Comparison of ENCODE assay signal across 18 cellular contexts in the genomic region with DNA sequence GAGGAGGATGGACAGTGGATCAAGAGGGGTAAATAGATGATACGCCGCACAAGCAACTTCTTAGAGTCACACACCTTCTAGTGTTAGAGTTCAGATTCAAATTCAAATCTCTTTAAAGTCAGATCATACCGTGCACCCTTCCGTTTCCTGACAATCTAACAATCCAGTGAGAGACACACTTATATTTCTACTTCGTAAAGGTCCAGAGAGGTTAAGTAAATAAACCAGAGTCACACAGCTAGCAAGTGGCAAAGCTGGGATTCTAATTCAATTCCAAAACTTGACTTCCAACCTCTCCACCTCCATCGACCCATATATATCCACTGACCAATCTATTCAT. TPM values are rescaled to one million over a fixed set of nuclear protein-coding genes. Genes with fewer than 3 reads are reported as not detected.
DNase-seq lines count a peak whose midpoint lies in the region; ATAC-seq, FAIRE-seq and TF ChIP-seq lines count a peak whose summit lies in the region.
"Had no signal": no experiment of that assay in that cellular context is flagged by ENCODE, and none has a peak within 500 bp of the region (broad histone marks: within the 10 kb centered on the region; RNA-seq: fewer than 3 reads in every experiment).

No MANE protein-coding gene starts in this region.

- no peak overlapping the region for H4K91ac ChIP-seq in H1 (replicated peaks; ENCODE audit: insufficient read length, low read length)

- ATAC-seq in activated T-cell treated with anti-CD3 and anti-CD28 coated beads, Interleukin-2, amount 50 U/mL, for 72 hours (replicated peaks in 1 of 2): no peak
- ATAC-seq in CD4-positive, CD25-positive, alpha-beta regulatory T cell (ENCODE audit: low read depth in 2 of 2): no peak
- ATAC-seq: GM23338, PC-3 had no signal

- H4K20me1 ChIP-seq in H1 (replicated peaks in 1 of 2; ENCODE audit: control insufficient read depth in 1 of 2, insufficient read depth in 2 of 2, low read length in 2 of 2): no peaks in the 10 kb centered on the region

- no peak overlapping the region for H3K56ac ChIP-seq in H1 (replicated peaks; ENCODE audit: insufficient read length, low read depth, low read length)

- H3K9ac ChIP-seq in H1 (replicated peaks in 1 of 4; ENCODE audit: extremely low read depth in 1 of 4, low read depth in 3 of 4, low read length in 3 of 4): no peak overlapping the region

- POLR2A ChIA-PET in HEK293 (lab: Yijun Ruan, JAX) (no interaction called here), H1 (lab: Charles Lee; ENCODE audit: partially characterized antibody) (interaction anchor here (0.7 to 1.7 kb wide), 4 partner anchors 10 to 203 kb away, joined by 3 read pairs; no protein-coding TSS in a partner anchor)

- H2AK5ac ChIP-seq in H1 (ENCODE audit: low read depth, low read length): no peak overlapping the region

- H3K4me1 Mint-ChIP-seq in activated T-cell treated with anti-CD3 and anti-CD28 coated beads, Interleukin-2, amount 50 U/mL, for 72 hours (ENCODE audit: low read depth): peaks cover 28% of the 10 kb centered on the region
- H3K4me1 Mint-ChIP-seq in CD4-positive, CD25-positive, alpha-beta regulatory T cell: peaks cover 25 to 92% (median 49%) of the 10 kb centered on the region in 4 donors

- H3K79me1 ChIP-seq in H1 (ENCODE audit: low read depth, low read length): no peaks in the 10 kb centered on the region

- no peak for TF ChIP-seq RAD21 in H1 (IDR thresholded peaks at IDR 0.05 in 1 of 2, conservative IDR thresholded peaks at IDR 0.05 in 1 of 2; ENCODE audit: low read depth in 2 of 2, low read length in 2 of 2)

- H3K18ac ChIP-seq in H1 (ENCODE audit: extremely low read depth, low read length): no peak overlapping the region

- H2BK5ac ChIP-seq in H1 (ENCODE audit: low read depth, low read length): no peak overlapping the region

- H2BK20ac ChIP-seq in H1 (ENCODE audit: low read length): no peak overlapping the region

- no peak overlapping the region for H2BK12ac ChIP-seq in H1 (ENCODE audit: low read depth, low read length)

- H3K27me3 ChIP-seq in CD4-positive, CD25-positive, alpha-beta regulatory T cell (ENCODE audit: control insufficient read depth, insufficient read depth, low read length): no peaks in the 10 kb centered on the region
- peaks cover 0 to 6% (median 0%) of the 10 kb centered on the region in 4 experiments; a peak in 2 of 7 replicates for H3K27me3 ChIP-seq in H1 (replicated peaks in 1 of 4; ENCODE audit: control insufficient read depth in 3 of 4, extremely low read depth in 1 of 4, insufficient read depth in 3 of 4, low read length in 3 of 4)
- H3K27me3 ChIP-seq: SJCRH30 had no signal

- TF ChIP-seq CTCF in HEK293 (tag by site-specific recombination; IDR thresholded peaks at IDR 0.05) (no peak), H1 (IDR thresholded peaks at IDR 0.05; ENCODE audit: control extremely low read depth in 1 of 3, insufficient read depth in 1 of 3, low read depth in 1 of 3, low read length in 3 of 3) (no peak)

- H3K36me3 ChIP-seq in CD4-positive, CD25-positive, alpha-beta regulatory T cell (ENCODE audit: control insufficient read depth, insufficient read depth, low read length): peaks cover 33% of the 10 kb centered on the region
- H3K36me3 ChIP-seq in HEK293 (ENCODE audit: control insufficient read depth in 2 of 2, insufficient read depth in 1 of 2, low read length in 2 of 2): peaks cover 0 to 3% of the 10 kb centered on the region in 2 experiments; a peak in 1 of 3 replicates
- H3K36me3 ChIP-seq in H1 (ENCODE audit: control insufficient read depth in 2 of 4, insufficient read depth in 4 of 4, low read length in 3 of 4): no peaks in the 10 kb centered on the region
- H3K36me3 ChIP-seq: SJCRH30 had no signal

- no peak for FAIRE-seq in H1 (lab: Jason Lieb, UNC)
- FAIRE-seq: GM12892 had no signal

- H4K5ac ChIP-seq in H1 (ENCODE audit: insufficient read length, low read depth, low read length): no peak overlapping the region

- no peak overlapping the region for H3K4ac ChIP-seq in H1 (replicated peaks; ENCODE audit: insufficient read length, low read depth, low read length)

- no peak overlapping the region for H2AFZ ChIP-seq in H1 (ENCODE audit: low read length)
- H2AFZ ChIP-seq: GM23338 had no signal

- no peak overlapping the region for H3K27ac ChIP-seq in CD4-positive, CD25-positive, alpha-beta regulatory T cell (ENCODE audit: insufficient read depth, low read length, poor library complexity, severe bottlenecking)
- H3K27ac ChIP-seq in HEK293 (ENCODE audit: extremely low read depth, low read depth, low read length) (no peak overlapping the region), H1 (ENCODE audit: low read depth, low read length) (no peak overlapping the region)
- H3K27ac ChIP-seq: SJCRH30 had no signal

- peaks cover 18% of the 10 kb centered on the region for H3K4me1 ChIP-seq in CD4-positive, CD25-positive, alpha-beta regulatory T cell (ENCODE audit: control insufficient read depth, insufficient read depth, low read length, poor library complexity, severe bottlenecking)
- H3K4me1 ChIP-seq in HEK293 (ENCODE audit: control insufficient read depth, insufficient read depth, low read length) (no peaks in the 10 kb centered on the region), H1 (replicated peaks in 1 of 4; ENCODE audit: control insufficient read depth in 3 of 4, insufficient read depth in 4 of 4, low read length in 3 of 4) (peaks cover 3 to 13% (median 8%) of the 10 kb centered on the region in 4 experiments; a peak in 6 of 7 replicates)

- H3K9me3 ChIP-seq in CD4-positive, CD25-positive, alpha-beta regulatory T cell (ENCODE audit: control insufficient read depth in 2 of 2, low read length in 2 of 2): no peaks in the 10 kb centered on the region
- H3K9me3 ChIP-seq in HEK293 (ENCODE audit: control insufficient read depth, insufficient read depth, low read depth, low read length): no peaks in the 10 kb centered on the region
- H3K9me3 ChIP-seq in H1 (ENCODE audit: insufficient read depth in 2 of 2, low read depth in 1 of 2, low read length in 1 of 2): 0 out of 4 replicates have a peak, but pooled peaks cover 0 to 4% of the 10 kb centered on the region in 2 experiments
- H3K9me3 ChIP-seq: SJCRH30 had no signal

- DNase-seq in activated T-cell treated with anti-CD3 and anti-CD28 coated beads, Interleukin-2, amount 50 U/mL, for 72 hours: no peak
- DNase-seq in activated T-cell treated with anti-CD3 and anti-CD28 coated beads for 4 hours (no peak), H1 (ENCODE audit: low read depth in 1 of 2, low spot score in 2 of 2) (no peak), iPS-NIHi11 (ENCODE audit: low spot score) (no peak), NCI-H345 treated with DMSO at 0.1 percent for 48 hours (lab: John Stamatoyannopoulos, UW; ENCODE audit: unreplicated experiment) (no peak), ureter (ENCODE audit: low spot score) (no peak)
- no peak for DNase-seq in CD4-positive, CD25-positive, alpha-beta regulatory T cell
- DNase-seq: GDM1, KG1, NCI-H1436, NCI-H2029, NCI-H2171, NCI-H748 treated with DMSO at 0.1 percent for 48 hours, PC-3, SJCRH30 had no signal

- H3K4me2 ChIP-seq in H1 (ENCODE audit: insufficient read depth in 1 of 2, low read depth in 2 of 2, low read length in 2 of 2): no peak overlapping the region
- H3K4me2 ChIP-seq: GM23338 had no signal

- no peak overlapping the region for H3K4me3 Mint-ChIP-seq in activated T-cell treated with anti-CD3 and anti-CD28 coated beads, Interleukin-2, amount 50 U/mL, for 72 hours
- peak overlapping the region in 2 of 4 donors; percentile 50 to 55 for H3K4me3 Mint-ChIP-seq in CD4-positive, CD25-positive, alpha-beta regulatory T cell
- H3K4me3 Mint-ChIP-seq: GM23338 had no signal

- H3K23ac ChIP-seq in H1 (ENCODE audit: insufficient read length): no peak overlapping the region

- no peak overlapping the region for H4K8ac ChIP-seq in H1 (ENCODE audit: extremely low read depth, insufficient read depth, low read length)

- peaks cover 3 to 13% of the 10 kb centered on the region in 2 donors for H3K36me3 Mint-ChIP-seq in activated T-cell treated with anti-CD3 and anti-CD28 coated beads, Interleukin-2, amount 50 U/mL, for 72 hours (ENCODE audit: insufficient read depth in 2 of 2)
- peaks cover 47% of the 10 kb centered on the region for H3K36me3 Mint-ChIP-seq in CD4-positive, CD25-positive, alpha-beta regulatory T cell

- H2BK15ac ChIP-seq in H1 (ENCODE audit: low read length): 0 out of 2 replicates have a peak overlapping the region, but pooled peaks have one; percentile 63

- H3K23me2 ChIP-seq in H1 (ENCODE audit: low read depth, low read length): no peaks in the 10 kb centered on the region

- no peaks in the 10 kb centered on the region for H3K79me2 ChIP-seq in H1 (ENCODE audit: control insufficient read depth in 1 of 2, insufficient read depth in 2 of 2, low read length in 2 of 2)

- no peaks in the 10 kb centered on the region for H3K27me3 Mint-ChIP-seq in activated T-cell treated with anti-CD3 and anti-CD28 coated beads, Interleukin-2, amount 50 U/mL, for 72 hours (ENCODE audit: low read depth)
- no peaks in the 10 kb centered on the region for H3K27me3 Mint-ChIP-seq in CD4-positive, CD25-positive, alpha-beta regulatory T cell

- H3K14ac ChIP-seq in H1 (ENCODE audit: insufficient read length): no peak overlapping the region

- H3K27ac Mint-ChIP-seq in activated T-cell treated with anti-CD3 and anti-CD28 coated beads, Interleukin-2, amount 50 U/mL, for 72 hours: peak overlapping the region; percentile 66
- H3K27ac Mint-ChIP-seq in CD4-positive, CD25-positive, alpha-beta regulatory T cell: peak overlapping the region in 2 of 3 donors; percentile 8 to 86
- H3K27ac Mint-ChIP-seq: GM23338 had no signal

- no peaks in the 10 kb centered on the region for H3K9me3 Mint-ChIP-seq in activated T-cell treated with anti-CD3 and anti-CD28 coated beads, Interleukin-2, amount 50 U/mL, for 72 hours
- peaks cover 0 to 1% (median 0%) of the 10 kb centered on the region in 7 donors for H3K9me3 Mint-ChIP-seq in CD4-positive, CD25-positive, alpha-beta regulatory T cell
- H3K9me3 Mint-ChIP-seq: GM23338 had no signal

- CTCF ChIA-PET in HEK293 (lab: Yijun Ruan, JAX) (interaction anchor here (0.9 to 4.4 kb wide), 2 partner anchors 13 to 18 kb away, joined by 3 to 16 read pairs; no protein-coding TSS in a partner anchor), H1 (lab: Charles Lee; ENCODE audit: partially characterized antibody) (interaction anchor here (0.9 to 2.2 kb wide), 6 partner anchors 10 to 159 kb away, joined by 3 to 8 read pairs (median 4); no protein-coding TSS in a partner anchor)

- TF ChIP-seq POLR2A in H1 (IDR thresholded peaks at IDR 0.05; ENCODE audit: control extremely low read depth in 1 of 2, low read depth in 2 of 2, low read length in 2 of 2): no peak

- H3K4me3 ChIP-seq in CD4-positive, CD25-positive, alpha-beta regulatory T cell (ENCODE audit: low read depth, low read length): peak overlapping the region; percentile 44
- no peak overlapping the region for H3K4me3 ChIP-seq in HEK293 (ENCODE audit: low read depth, low read length)
- H3K4me3 ChIP-seq in H1 (ENCODE audit: extremely low read depth in 1 of 4, insufficient read depth in 2 of 4, low read depth in 3 of 4, low read length in 4 of 4): no peak overlapping the region
- H3K4me3 ChIP-seq: GM23338, SJCRH30 had no signal

- TF ChIP-seq EP300 in H1 (IDR thresholded peaks at IDR 0.05; ENCODE audit: borderline replicate concordance in 1 of 2, low read depth in 2 of 2, low read length in 2 of 2): no peak

- 83% methylated on average over 5 of the region's 6 CpGs; no CpG with 5 or more reads in 1 of the 2 experiments for WGBS in H1 (ENCODE audit: extremely low coverage in 1 of 2, insufficient coverage in 1 of 2, insufficient read length in 1 of 2, insufficient replicate concordance in 2 of 2, low coverage in 1 of 2, low lambda C conversion rate in 2 of 2, missing lambda C conversion rate in 1 of 2), 2 experiments

- no peak overlapping the region for H2BK120ac ChIP-seq in H1 (replicated peaks; ENCODE audit: low read depth, low read length)

RNA-seq across cellular contexts. Expression of a gene that starts 34.0 kb away (rescaled TPM):
- 100 to 1,000 TPM in 1 of 2 donors, 10 to 100 TPM in 1; 65.9 to 113 TPM for total RNA-seq in activated T-cell treated with anti-CD3 and anti-CD28 coated beads, Interleukin-2, amount 50 U/mL, for 72 hours
- 305 TPM for total RNA-seq in CD4-positive, CD25-positive, alpha-beta regulatory T cell
- 1 to 10 TPM; 1.4 to 3.1 (median 2.4) TPM for polyA plus RNA-seq in CD4-positive, CD25-positive, alpha-beta regulatory T cell
- total RNA-seq in H1 (2021; fragmentation: NEBNext Ultra II Directional; extraction: Animal tissue kit (Norgen Biotek cat#: 25700)): 33.8 and 36.0 TPM in 2 replicates
- 27.6 and 38.3 TPM in 2 replicates for polyA plus RNA-seq in H1 (2011; rRNA removed)
- polyA plus RNA-seq in H1 (2011; cell fraction: cytosol; rRNA removed): 55.4 TPM
- polyA plus RNA-seq in H1 (2011; cell fraction: nucleus; rRNA removed): 134 TPM
- 55.6 to 81.0 TPM (median 63.3 TPM) in 4 replicates for polyA plus RNA-seq in H1 (2012, experiment 1 of 2)
- polyA plus RNA-seq in H1 (2012, experiment 2 of 2): 4.6 TPM
- polyA plus RNA-seq in H1 (2013, experiment 1 of 2): 44.4 TPM
- 37.1 TPM for polyA plus RNA-seq in H1 (2013, experiment 2 of 2)
- 75.5 and 135 TPM in 2 replicates for polyA minus RNA-seq in H1 (2011; rRNA and poly(A)+ RNA removed)
- 20.6 TPM for polyA minus RNA-seq in H1 (2011; cell fraction: cytosol; rRNA and poly(A)+ RNA removed)
- polyA minus RNA-seq in H1 (2011; cell fraction: nucleus; rRNA and poly(A)+ RNA removed): 72.4 TPM
- 4.7 TPM for total RNA-seq in ureter
